1 cellular context compared by ENCODE assay signal in genomic region chr5:126544087-126544740, GRCh38.
A peak's percentile ranks its signal among the peaks of the same experiment; 100 is the strongest.
TF ChIP-seq lines count a peak whose summit lies in the region.

No MANE protein-coding gene starts in this region.

TF ChIP-seq in K562, 482 proteins besides CTCF, POLR2A, EP300 and RAD21 (continued from another document):
- TF ChIP-seq DEAF1 (CRISPR knock-in tag; IDR thresholded peaks at IDR 0.05) (0 out of 2 replicates have a peak, but pooled peaks have one; percentile 12), RCOR1 (IDR thresholded peaks at IDR 0.05; ENCODE audit: borderline replicate concordance in 1 of 2, low read depth in 2 of 2, low read length in 2 of 2) (peak in 1 of 2 experiments; percentile 7; a peak in 1 of 4 replicates), SMC3 (conservative IDR thresholded peaks at IDR 0.05; ENCODE audit: insufficient read depth, low read depth, low read length) (peak; percentile 73), LCOR (CRISPR knock-in tag; IDR thresholded peaks at IDR 0.05) (peak; percentile 37; the same call in 1 of the 2 replicates), ZKSCAN3 (CRISPR knock-in tag; IDR thresholded peaks at IDR 0.05) (no peak), FOXA3 (CRISPR knock-in tag; conservative IDR thresholded peaks at IDR 0.05 in 1 of 2, IDR thresholded peaks at IDR 0.05 in 1 of 2) (0 out of 4 replicates have a peak, but pooled peaks of 1 of the 2 experiments have one; percentile 28), CTCFL (IDR thresholded peaks at IDR 0.05; ENCODE audit: borderline replicate concordance, insufficient read depth, low read depth, low read length, poor library complexity, severe bottlenecking) (peak; percentile 84), ATF2 (CRISPR knock-in tag; IDR thresholded peaks at IDR 0.05) (no peak), ZFP36 (IDR thresholded peaks at IDR 0.05; ENCODE audit: low read depth, low read length, partially characterized antibody) (peak; percentile 13), CGGBP1 (CRISPR knock-in tag; IDR thresholded peaks at IDR 0.05) (no peak), ARID2 (IDR thresholded peaks at IDR 0.05) (0 out of 2 replicates have a peak, but pooled peaks have one; percentile 18), KLF16 (IDR thresholded peaks at IDR 0.05) (peak; percentile 40; the same call in 1 of the 2 replicates)
